In the genomic region with DNA sequence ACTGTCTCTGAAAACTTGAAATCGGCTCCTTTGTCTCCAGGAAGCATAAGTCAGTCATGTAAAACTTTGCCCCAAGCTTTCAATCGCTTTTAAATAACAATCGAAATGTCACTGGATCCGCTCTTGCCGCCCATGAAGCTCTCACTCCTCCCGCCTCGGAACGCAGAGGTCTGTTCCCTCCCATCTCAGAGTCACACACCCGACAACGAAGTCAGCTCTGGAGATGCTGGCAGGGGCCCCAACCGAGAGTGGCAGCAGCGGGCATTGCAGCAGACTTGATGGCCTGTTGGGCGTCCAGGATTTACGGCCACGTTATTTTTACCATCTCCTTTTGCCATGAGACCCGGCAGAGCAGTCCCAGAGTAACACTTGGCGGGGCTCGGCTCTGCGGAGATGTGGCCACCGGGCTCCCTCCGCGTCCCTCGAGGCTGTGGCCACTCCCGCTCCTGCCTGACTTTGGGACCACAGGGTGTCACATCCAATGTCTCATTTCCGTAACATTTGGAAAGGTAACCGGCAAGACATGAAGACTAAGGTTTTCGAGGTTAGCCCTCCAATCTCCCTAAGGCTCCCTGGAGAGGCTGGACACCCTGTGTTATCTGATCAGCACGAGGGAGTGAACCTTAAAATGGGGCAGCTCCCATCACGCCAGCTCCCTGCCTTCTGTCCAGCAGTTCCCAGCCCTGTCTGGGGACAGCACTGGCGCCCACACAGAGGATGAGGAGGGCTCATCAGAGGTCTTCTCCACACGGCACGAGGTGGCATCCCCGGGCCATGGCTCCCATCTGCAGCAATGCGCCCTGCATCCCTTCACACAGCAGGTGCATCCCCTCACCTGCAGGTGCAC, we compare ENCODE assay signal across 23 cellular contexts.
"Had no signal": no experiment of that assay in that cellular context is flagged by ENCODE, and none has a peak within 500 bp of the region (broad histone marks: within the 10 kb centered on the region; RNA-seq: fewer than 3 reads in every experiment).

No MANE protein-coding gene starts in this region.

- H3K4me3 ChIP-seq: cardiac muscle cell, esophagus muscularis mucosa, left lung, right lobe of liver, smooth muscle cell, stomach, upper lobe of left lung had no signal

- H3K27me3 ChIP-seq: right lobe of liver, upper lobe of left lung had no signal

- H3K4me3 Mint-ChIP-seq: activated CD4-positive, alpha-beta T cell treated with anti-CD3 and anti-CD28 coated beads for 36 hours; activated CD8-positive, alpha-beta T cell treated with anti-CD3 and anti-CD28 coated beads for 36 hours; activated naive CD8-positive, alpha-beta T cell treated with anti-CD3 and anti-CD28 coated beads, Interleukin-2, amount 10 ng/mL, durations not matched to agents 7 days and 5 days; activated T-cell treated with anti-CD3 and anti-CD28 coated beads, Interleukin-2, amount 50 U/mL, for 24 hours; dendritic cell treated with granulocyte-macrophage colony-stimulating factor and Interleukin-4, amounts not matched to agents 40 ng/mL and 50 ng/mL, for 4 days; neural crest cell; stimulated activated effector memory CD8-positive, alpha-beta T cell treated with anti-CD3 and anti-CD28 coated beads, Interleukin-12 subunit alpha, Interleukin-12 subunit beta, amount 100 ng/mL, for 72 hours; T-helper 2 cell treated with Interferon-gamma antibody and Interleukin-4, amounts not matched to agents 5 μg/mL and 100 μg/mL, for 36 hours had no signal

- H3K9me3 ChIP-seq: esophagus muscularis mucosa, left lung, right lobe of liver, stomach, upper lobe of left lung had no signal

- H3K27ac Mint-ChIP-seq: activated CD4-positive, alpha-beta T cell treated with anti-CD3 and anti-CD28 coated beads for 36 hours; activated CD8-positive, alpha-beta T cell treated with anti-CD3 and anti-CD28 coated beads for 36 hours; activated naive CD8-positive, alpha-beta T cell treated with anti-CD3 and anti-CD28 coated beads, Interleukin-2, amount 10 ng/mL, durations not matched to agents 7 days and 5 days; activated T-cell treated with anti-CD3 and anti-CD28 coated beads, Interleukin-2, amount 50 U/mL, for 24 hours; activated T-helper 2 cell treated with anti-CD3 and anti-CD28 coated beads, Interferon-gamma antibody, Interleukin-2, Interleukin-4, amounts not matched to agents 10 μg/mL and 5 μg/mL and 100 μg/mL, durations not matched to agents 14 hours and 24 hours and 36 hours; dendritic cell treated with granulocyte-macrophage colony-stimulating factor and Interleukin-4, amounts not matched to agents 40 ng/mL and 50 ng/mL, for 4 days; stimulated activated effector memory CD8-positive, alpha-beta T cell treated with anti-CD3 and anti-CD28 coated beads, Interleukin-12 subunit alpha, Interleukin-12 subunit beta, amount 100 ng/mL, for 72 hours; T-helper 2 cell treated with Interferon-gamma antibody and Interleukin-4, amounts not matched to agents 5 μg/mL and 100 μg/mL, for 36 hours had no signal

- H3K4me1 ChIP-seq: left lung, right lobe of liver had no signal

- H3K4me1 Mint-ChIP-seq: activated CD4-positive, alpha-beta T cell treated with anti-CD3 and anti-CD28 coated beads for 36 hours; stimulated activated effector memory CD8-positive, alpha-beta T cell treated with anti-CD3 and anti-CD28 coated beads, Interleukin-12 subunit alpha, Interleukin-12 subunit beta, amount 100 ng/mL, for 72 hours had no signal

- H3K27ac ChIP-seq: cardiac muscle cell, esophagus muscularis mucosa, left lung, right lobe of liver, stomach, upper lobe of left lung had no signal

- DNase-seq: activated CD4-positive, alpha-beta T cell treated with anti-CD3 and anti-CD28 coated beads for 36 hours; activated CD8-positive, alpha-beta T cell treated with anti-CD3 and anti-CD28 coated beads for 36 hours; activated naive CD4-positive, alpha-beta T cell treated with Interleukin-2 at 50 U/mL for 16 hours; activated naive CD8-positive, alpha-beta T cell treated with anti-CD3 and anti-CD28 coated beads, Interleukin-2, amount 10 ng/mL, durations not matched to agents 7 days and 5 days; activated T-cell treated with anti-CD3 and anti-CD28 coated beads, Interleukin-2, amount 50 U/mL, for 24 hours; amygdala; effector CD8-positive, alpha-beta T cell; islet precursor cell; mammary epithelial cell; right lobe of liver; stimulated activated CD4-positive, alpha-beta T cell treated with anti-CD3 and anti-CD28 coated beads, Interleukin-4, amount 100 ng/mL, for 24 hours; stomach had no signal

- H3K36me3 ChIP-seq: cardiac muscle cell, esophagus muscularis mucosa, left lung, right lobe of liver, stomach, upper lobe of left lung had no signal

- H3K4me2 ChIP-seq: smooth muscle cell had no signal

- FAIRE-seq: TTC549 had no signal

- H3K9me3 Mint-ChIP-seq: activated CD8-positive, alpha-beta T cell treated with anti-CD3 and anti-CD28 coated beads for 36 hours; activated naive CD8-positive, alpha-beta T cell treated with anti-CD3 and anti-CD28 coated beads, Interleukin-2, amount 10 ng/mL, durations not matched to agents 7 days and 5 days; activated T-cell treated with anti-CD3 and anti-CD28 coated beads, Interleukin-2, amount 50 U/mL, for 24 hours; activated T-helper 2 cell treated with anti-CD3 and anti-CD28 coated beads, Interferon-gamma antibody, Interleukin-2, Interleukin-4, amounts not matched to agents 10 μg/mL and 5 μg/mL and 100 μg/mL, durations not matched to agents 14 hours and 24 hours and 36 hours; dendritic cell treated with granulocyte-macrophage colony-stimulating factor and Interleukin-4, amounts not matched to agents 40 ng/mL and 50 ng/mL, for 4 days; neural crest cell; stimulated activated effector memory CD8-positive, alpha-beta T cell treated with anti-CD3 and anti-CD28 coated beads, Interleukin-12 subunit alpha, Interleukin-12 subunit beta, amount 100 ng/mL, for 72 hours; T-helper 2 cell treated with Interferon-gamma antibody and Interleukin-4, amounts not matched to agents 5 μg/mL and 100 μg/mL, for 36 hours had no signal

- ATAC-seq: activated CD4-positive, alpha-beta T cell treated with anti-CD3 and anti-CD28 coated beads for 36 hours; activated CD8-positive, alpha-beta T cell treated with anti-CD3 and anti-CD28 coated beads for 36 hours; left lung; right lobe of liver had no signal

- H3K36me3 Mint-ChIP-seq: activated naive CD8-positive, alpha-beta T cell treated with anti-CD3 and anti-CD28 coated beads, Interleukin-2, amount 10 ng/mL, durations not matched to agents 7 days and 5 days; stimulated activated effector memory CD8-positive, alpha-beta T cell treated with anti-CD3 and anti-CD28 coated beads, Interleukin-12 subunit alpha, Interleukin-12 subunit beta, amount 100 ng/mL, for 72 hours had no signal
